In the genomic region with DNA sequence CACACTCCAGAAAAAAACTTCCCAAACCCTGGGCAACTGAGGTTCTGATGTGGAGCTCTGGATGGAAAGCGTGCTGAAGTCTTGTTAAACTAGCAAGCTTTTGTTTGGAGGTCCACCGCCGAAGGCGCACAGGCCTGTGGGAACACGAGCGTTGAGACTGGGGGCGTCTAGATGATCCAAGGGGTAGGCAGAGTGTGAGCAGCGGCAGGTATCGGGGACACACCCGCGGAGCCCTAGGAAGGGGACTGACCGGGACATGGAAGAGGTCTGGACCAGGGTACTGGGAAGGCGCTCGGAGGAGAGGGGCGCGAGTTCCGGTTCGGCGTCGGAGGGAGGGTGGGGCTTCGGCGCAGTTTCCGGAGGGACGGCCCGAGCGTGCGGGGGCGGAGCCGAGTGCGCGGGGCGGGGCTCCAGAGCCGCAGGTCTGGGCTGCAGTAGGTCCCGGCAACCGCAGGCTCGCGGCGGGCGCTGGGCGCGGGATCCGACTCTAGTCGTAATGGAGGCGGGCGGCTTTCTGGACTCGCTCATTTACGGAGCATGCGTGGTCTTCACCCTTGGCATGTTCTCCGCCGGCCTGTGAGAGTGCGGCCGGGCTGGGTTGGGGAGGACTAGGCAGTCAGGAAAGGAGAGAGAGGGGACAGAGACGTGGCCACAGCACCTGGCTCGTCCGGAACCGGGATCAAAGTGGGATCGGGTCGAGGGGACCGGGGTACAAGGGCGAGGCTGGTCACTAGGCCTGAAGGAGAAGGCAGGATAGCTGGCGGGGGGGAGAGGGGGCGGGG, we compare ENCODE assay signal across 8 cellular contexts. TPM values are rescaled to one million over a fixed set of nuclear protein-coding genes. Genes with fewer than 3 reads are reported as not detected.
DNase-seq lines count a peak whose midpoint lies in the region; ATAC-seq and TF ChIP-seq lines count a peak whose summit lies in the region.

A gene with protein sequence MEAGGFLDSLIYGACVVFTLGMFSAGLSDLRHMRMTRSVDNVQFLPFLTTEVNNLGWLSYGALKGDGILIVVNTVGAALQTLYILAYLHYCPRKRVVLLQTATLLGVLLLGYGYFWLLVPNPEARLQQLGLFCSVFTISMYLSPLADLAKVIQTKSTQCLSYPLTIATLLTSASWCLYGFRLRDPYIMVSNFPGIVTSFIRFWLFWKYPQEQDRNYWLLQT (plus strand): TSS at position 437 of the 782 bp plus-strand sequence. CDS start 60 bp downstream, at position 497.

- no peaks in the 10 kb centered on the region for H3K27me3 ChIP-seq in BJ (ENCODE audit: control insufficient read depth, insufficient read depth, low read length)

- DNase-seq in BJ (ENCODE audit: low read depth) (peak; percentile 73), NCI-H526 treated with DMSO at 0.1 percent for 48 hours (lab: John Stamatoyannopoulos, UW) (peak; percentile 99), left kidney (ENCODE audit: low read depth, low spot score) (peak; percentile 98)
- peak; percentile 96 for DNase-seq in activated CD4-positive, alpha-beta T cell treated with anti-CD3 and anti-CD28 coated beads for 48 hours
- peak; percentile 94 for DNase-seq in stimulated activated CD4-positive, alpha-beta T cell treated with anti-CD3 and anti-CD28 coated beads, Interleukin-1b, Interleukin-23, amount 100 ng/mL, for 48 hours

- ATAC-seq in GM19328 (IDR thresholded peaks at IDR 0.05; ENCODE audit: unreplicated experiment) = peak; percentile 62
- ATAC-seq in HG03520 (IDR thresholded peaks at IDR 0.05; ENCODE audit: unreplicated experiment) = peak; percentile 73

- CTCF ChIA-PET in BJ (lab: Yijun Ruan, JAX) = interaction anchor here (0.6 to 4.2 kb wide), 8 partner anchors 10 to 50 kb away, joined by 3 to 19 read pairs (median 8); a partner anchor contains a TSS

- POLR2A ChIA-PET in BJ (lab: Charles Lee) = interaction anchor here (0.7 kb wide), 1 partner anchor 1150 kb away, joined by 4 read pairs; a partner anchor contains a TSS

- peak within 1 kb of the TSS; percentile 98 for H3K27ac ChIP-seq in cingulate gyrus (ENCODE audit: low read depth, low read length)

- H3K36me3 ChIP-seq in BJ (ENCODE audit: control insufficient read depth, insufficient read depth, low read length) = peaks cover 5% of the 10 kb centered on the region

- peak within 1 kb of the TSS; percentile 82 for H3K4me3 ChIP-seq in BJ (ENCODE audit: low read depth, low read length)

- TF ChIP-seq CTCF in BJ (IDR thresholded peaks at IDR 0.05; ENCODE audit: insufficient read depth, low read depth, low read length) = no peak

RNA-seq across cellular contexts. Expression of the gene that starts here (rescaled TPM):
- polyA plus RNA-seq in BJ (2011; rRNA removed) = 39.5 and 47.4 TPM in 2 replicates
- 20.7 and 33.1 TPM in 2 replicates for polyA minus RNA-seq in BJ (2011; rRNA and poly(A)+ RNA removed)

Comparison
In these comparisons a context has a peak if more than half of its experiments do, and no peak if none do; other contexts are left out.
1. Peak in every context shown above with its lines: DNase-seq, ATAC-seq, H3K4me3 ChIP-seq and H3K27ac ChIP-seq.